ENCODE assay signal across 13 cellular contexts in the genomic region with DNA sequence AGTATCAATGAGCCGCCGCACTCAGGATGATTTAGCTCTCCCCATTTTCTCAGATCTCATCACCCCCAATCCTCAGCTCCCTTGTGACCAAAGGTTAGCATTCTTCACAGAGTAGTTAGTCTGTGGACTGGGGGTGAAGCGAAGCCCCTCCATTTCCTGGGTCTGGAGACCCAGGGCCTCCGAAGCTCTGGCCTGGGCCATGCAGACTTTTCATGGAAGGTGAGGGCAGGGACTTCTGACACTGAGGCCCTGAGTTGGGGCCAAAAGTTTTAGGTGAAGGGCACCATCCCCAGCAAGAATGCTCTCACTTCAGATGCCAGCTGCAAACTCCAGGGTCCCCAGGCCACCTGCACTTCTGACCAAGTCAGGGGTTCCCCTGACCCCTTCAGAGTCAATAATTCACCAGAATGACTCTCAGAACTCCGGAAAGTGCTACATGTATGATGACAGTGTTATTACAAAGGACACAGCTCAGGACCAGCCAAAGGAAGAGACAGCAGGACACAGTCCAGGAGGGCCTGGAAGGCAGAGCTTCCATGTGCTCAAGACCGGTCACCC.
A peak's percentile ranks its signal among the peaks of the same experiment; 100 is the strongest.
DNase-seq lines count a peak whose midpoint lies in the region; ATAC-seq, FAIRE-seq and TF ChIP-seq lines count a peak whose summit lies in the region.
"Had no signal": no experiment of that assay in that cellular context is flagged by ENCODE, and none has a peak within 500 bp of the region (broad histone marks: within the 10 kb centered on the region; RNA-seq: fewer than 3 reads in every experiment).

No MANE protein-coding gene starts in this region.

- H3K4me1 Mint-ChIP-seq in activated naive CD8-positive, alpha-beta T cell (ENCODE audit: low read depth) = peaks cover 54% of the 10 kb centered on the region
- H3K4me1 Mint-ChIP-seq in Calu3 (ENCODE audit: low read depth, unreplicated experiment) = no peaks in the 10 kb centered on the region
- H3K4me1 Mint-ChIP-seq: brain had no signal

- peak; percentile 35 for ATAC-seq in GM18909 (IDR thresholded peaks at IDR 0.05; ENCODE audit: poor library complexity, unreplicated experiment)
- peak; percentile 35 for ATAC-seq in HG02938 (IDR thresholded peaks at IDR 0.05; ENCODE audit: unreplicated experiment)
- ATAC-seq: CD8-positive, alpha-beta T cell; naive thymus-derived CD8-positive, alpha-beta T cell had no signal

- intact Hi-C loops in Calu3 (cut with micrococcal nuclease; ENCODE audit: unreplicated experiment) = no loop called here

- H3K4me3 Mint-ChIP-seq in activated naive CD8-positive, alpha-beta T cell = no peak overlapping the region
- no peak overlapping the region for H3K4me3 Mint-ChIP-seq in Calu3 (ENCODE audit: low read depth, unreplicated experiment)
- H3K4me3 Mint-ChIP-seq: brain; CD8-positive, alpha-beta T cell had no signal

- TF ChIP-seq CTCF in Calu3 (IDR thresholded peaks at IDR 0.05; ENCODE audit: unreplicated experiment) = no peak

- H3K27me3 Mint-ChIP-seq in activated naive CD8-positive, alpha-beta T cell = no peaks in the 10 kb centered on the region
- peaks cover 25% of the 10 kb centered on the region for H3K27me3 Mint-ChIP-seq in Calu3 (ENCODE audit: unreplicated experiment)
- H3K27me3 Mint-ChIP-seq: naive thymus-derived CD8-positive, alpha-beta T cell had no signal

- 0 out of 2 replicates have a peak, but pooled peaks have one; percentile 3 for TF ChIP-seq POLR2A in GM12892 (IDR thresholded peaks at IDR 0.05; ENCODE audit: low read depth, low read length)

- CTCF ChIA-PET in Calu3 (lab: Charles Lee) = no interaction called here

- H3K36me3 Mint-ChIP-seq in activated naive CD8-positive, alpha-beta T cell = no peaks in the 10 kb centered on the region
- H3K36me3 Mint-ChIP-seq in Calu3 (ENCODE audit: insufficient read depth, unreplicated experiment) = no peaks in the 10 kb centered on the region
- H3K36me3 Mint-ChIP-seq: brain; CD8-positive, alpha-beta T cell; naive thymus-derived CD8-positive, alpha-beta T cell had no signal

- no peak for FAIRE-seq in GM12892 (lab: Jason Lieb, UNC)
- FAIRE-seq: G401.6 had no signal

- no TSS peak for BruUV-seq in Calu3 (replicated peaks; lab: Mats Ljungman, UMichigan)

- peak overlapping the region; percentile 93 for H3K27ac Mint-ChIP-seq in activated naive CD8-positive, alpha-beta T cell
- H3K27ac Mint-ChIP-seq in Calu3 (ENCODE audit: unreplicated experiment) = no peak overlapping the region
- H3K27ac Mint-ChIP-seq: brain; CD8-positive, alpha-beta T cell had no signal

- no peaks in the 10 kb centered on the region for H3K9me3 Mint-ChIP-seq in activated naive CD8-positive, alpha-beta T cell (ENCODE audit: low read depth)
- H3K9me3 Mint-ChIP-seq in Calu3 (ENCODE audit: low read depth, unreplicated experiment) = no peaks in the 10 kb centered on the region
- H3K9me3 Mint-ChIP-seq: brain; CD8-positive, alpha-beta T cell; naive thymus-derived CD8-positive, alpha-beta T cell had no signal

- DNase-seq in GM12892 (ENCODE audit: insufficient read length) = no peak
- no peak for DNase-seq in DMS 273 treated with DMSO at 0.1 percent for 48 hours (lab: John Stamatoyannopoulos, UW)
- no peak for DNase-seq in Calu3
- DNase-seq in RPMI8226 = no peak
- no peak for DNase-seq in AG08396 (ENCODE audit: low spot score)
- DNase-seq: CD8-positive, alpha-beta T cell; naive thymus-derived CD8-positive, alpha-beta T cell; thyroid gland had no signal
